In the genomic region with DNA sequence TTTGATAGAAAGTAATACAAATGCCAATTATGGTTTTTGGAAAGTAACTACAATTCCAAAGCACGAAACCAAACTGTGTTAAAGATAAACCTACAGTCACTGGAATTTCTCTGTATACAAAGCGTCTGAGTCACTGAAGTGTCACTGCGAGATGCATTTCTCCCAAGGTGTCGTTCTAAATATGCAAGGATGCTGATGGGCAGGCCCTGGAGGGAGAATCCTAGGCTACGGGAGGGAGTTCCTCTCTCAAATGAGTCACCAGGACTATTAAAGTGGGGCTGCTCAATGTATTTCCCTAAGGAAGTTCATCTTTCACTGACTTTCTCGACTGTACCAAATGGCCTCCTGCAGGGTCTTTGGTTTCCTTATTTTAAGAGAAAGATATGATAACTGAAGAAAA, we compare ENCODE assay signal across 17 cellular contexts.
DNase-seq lines count a peak whose midpoint lies in the region; ATAC-seq and TF ChIP-seq lines count a peak whose summit lies in the region.
"Had no signal": no experiment of that assay in that cellular context is flagged by ENCODE, and none has a peak within 500 bp of the region (broad histone marks: within the 10 kb centered on the region; RNA-seq: fewer than 3 reads in every experiment).

No MANE protein-coding gene starts in this region.

- H3K4me3 ChIP-seq in A673 (ENCODE audit: low read depth, low read length, poor library complexity, severe bottlenecking) (no peak overlapping the region), fibroblast of pulmonary artery (replicated peaks; ENCODE audit: low read depth, low read length) (no peak overlapping the region), right cardiac atrium (ENCODE audit: low read length) (no peak overlapping the region)
- no peak overlapping the region for H3K4me3 ChIP-seq in effector memory CD4-positive, alpha-beta T cell (ENCODE audit: insufficient read depth, low read depth, low read length, poor library complexity, severe bottlenecking)
- H3K4me3 ChIP-seq: hepatocyte, Peyer's patch had no signal

- ATAC-seq in right cardiac atrium = no peak
- ATAC-seq: activated CD8-positive, alpha-beta memory T cell treated with anti-CD3 and anti-CD28 coated beads, Interleukin-2, amount 10 ng/mL, durations not matched to agents 7 days and 5 days had no signal

- 49% methylated on average over 6 of the region's 6 CpGs for WGBS in right cardiac atrium

- CTCF ChIA-PET in A673 (lab: Charles Lee) = no interaction called here

- DNase-seq in A673 (ENCODE audit: low spot score) (peak; percentile 35), HCEC 1CT (peak; percentile 76), T1000 (lab: John Stamatoyannopoulos, UW) (peak; percentile 49), fibroblast of pulmonary artery (ENCODE audit: low read depth) (peak; percentile 64), right cardiac atrium (no peak), NCI-H1048 (lab: John Stamatoyannopoulos, UW) (no peak), DMS 273 treated with DMSO at 0.1 percent for 48 hours (lab: John Stamatoyannopoulos, UW) (no peak)
- DNase-seq in effector memory CD4-positive, alpha-beta T cell = no peak
- DNase-seq: activated CD8-positive, alpha-beta memory T cell treated with anti-CD3 and anti-CD28 coated beads, Interleukin-2, amount 10 ng/mL, durations not matched to agents 7 days and 5 days; activated naive CD8-positive, alpha-beta T cell treated with anti-CD3 and anti-CD28 coated beads, Interleukin-2, amount 10 ng/mL, durations not matched to agents 7 days and 5 days; GDM1; Karpas-422; NCI-H2107; nucleus accumbens; Peyer's patch; stimulated activated CD4-positive, alpha-beta T cell treated with anti-CD3 and anti-CD28 coated beads, Interleukin-15, amount 100 ng/mL, for 24 hours had no signal

- POLR2A ChIA-PET in A673 (lab: Charles Lee; ENCODE audit: low non-redundant PET) = no interaction called here

- H3K27ac ChIP-seq in A673 (ENCODE audit: low read depth, low read length, poor library complexity, severe bottlenecking) = no peak overlapping the region
- H3K27ac ChIP-seq in right cardiac atrium (ENCODE audit: low read length) = no peak overlapping the region
- H3K27ac ChIP-seq in effector memory CD4-positive, alpha-beta T cell (ENCODE audit: insufficient read depth, low read length, poor library complexity, severe bottlenecking) = no peak overlapping the region
- H3K27ac ChIP-seq: hepatocyte, Peyer's patch had no signal

- intact Hi-C loops in A673 (cut with micrococcal nuclease; ENCODE audit: unreplicated experiment) = loop anchor here (5.0 to 10.0 kb wide), 2 partner anchors 117 to 170 kb away; no protein-coding TSS in a partner anchor
- intact Hi-C loops in right cardiac atrium (cut with DNase I) = loop anchor here in 2 of 4 donors (10.0 kb wide), 1 partner anchor 260 kb away; no protein-coding TSS in a partner anchor

- H3K4me1 ChIP-seq in A673 (ENCODE audit: insufficient read depth, low read length, poor library complexity, severe bottlenecking) (peaks cover 22% of the 10 kb centered on the region), right cardiac atrium (ENCODE audit: control insufficient read depth, insufficient read depth, low read length) (peaks cover 9% of the 10 kb centered on the region)
- H3K4me1 ChIP-seq in effector memory CD4-positive, alpha-beta T cell (ENCODE audit: control insufficient read depth, insufficient read depth, low read length, poor library complexity, severe bottlenecking) = no peaks in the 10 kb centered on the region
- H3K4me1 ChIP-seq: Peyer's patch had no signal

- no peaks in the 10 kb centered on the region for H3K36me3 ChIP-seq in A673 (ENCODE audit: insufficient read depth, low read length, poor library complexity, severe bottlenecking)
- H3K36me3 ChIP-seq in effector memory CD4-positive, alpha-beta T cell (ENCODE audit: control insufficient read depth, insufficient read depth, low read length) = no peaks in the 10 kb centered on the region
- H3K36me3 ChIP-seq: Peyer's patch had no signal

- no peak for TF ChIP-seq CTCF in A673 (conservative IDR thresholded peaks at IDR 0.05; ENCODE audit: low read depth, low read length)
- TF ChIP-seq CTCF in fibroblast of pulmonary artery (IDR thresholded peaks at IDR 0.05; ENCODE audit: low read length, missing control alignments) = no peak

- no peaks in the 10 kb centered on the region for H3K27me3 ChIP-seq in A673 (replicated peaks; ENCODE audit: insufficient read depth, low read depth, low read length, poor library complexity)
- H3K27me3 ChIP-seq in right cardiac atrium (ENCODE audit: control insufficient read depth, insufficient read depth) = no peaks in the 10 kb centered on the region
- H3K27me3 ChIP-seq in effector memory CD4-positive, alpha-beta T cell (replicated peaks; ENCODE audit: control insufficient read depth, insufficient read depth, low read length, poor library complexity, severe bottlenecking) = no peaks in the 10 kb centered on the region
- H3K27me3 ChIP-seq: hepatocyte, Peyer's patch had no signal

- H3K9me3 ChIP-seq in A673 (ENCODE audit: low read depth, low read length, poor library complexity, severe bottlenecking) = no peaks in the 10 kb centered on the region
- no peaks in the 10 kb centered on the region for H3K9me3 ChIP-seq in right cardiac atrium (ENCODE audit: control insufficient read depth, low read length)
- no peaks in the 10 kb centered on the region for H3K9me3 ChIP-seq in effector memory CD4-positive, alpha-beta T cell (ENCODE audit: control insufficient read depth, low read length)
- H3K9me3 ChIP-seq: Peyer's patch had no signal

- BruUV-seq in A673 (replicated peaks; lab: Mats Ljungman, UMichigan) = no TSS peak

Comparison
In these comparisons a context has a peak if more than half of its experiments do, and no peak if none do; other contexts are left out.
1. DNase-seq: peak in A673 (single experiment), HCEC 1CT (single experiment), T1000 (single experiment) and fibroblast of pulmonary artery (single experiment); none in right cardiac atrium (0 of 3), effector memory CD4-positive, alpha-beta T cell (0 of 3), NCI-H1048 (single experiment) and DMS 273 treated with DMSO at 0.1 percent for 48 hours (single experiment).